In genomic region chr1:18234790-18235242, GRCh38 we compare ENCODE assay signal across 8 cellular contexts.
DNase-seq lines count a peak whose midpoint lies in the region; ATAC-seq, FAIRE-seq and TF ChIP-seq lines count a peak whose summit lies in the region.

No MANE protein-coding gene starts in this region.

- DNase-seq in BE2C (peak; percentile 69), GM12891 (ENCODE audit: insufficient read length, low spot score) (peak; percentile 27), NCI-H2171 treated with DMSO at 0.1 percent for 48 hours (lab: John Stamatoyannopoulos, UW) (peak; percentile 75), astrocyte (ENCODE audit: low read depth) (no peak), kidney epithelial cell (ENCODE audit: low read depth) (no peak), ureter (ENCODE audit: low spot score) (peak; percentile 47), GDM1 (lab: John Stamatoyannopoulos, UW) (no peak)

- H3K27me3 ChIP-seq in BE2C (no peaks in the 10 kb centered on the region), astrocyte (ENCODE audit: insufficient read depth, low read length) (no peaks in the 10 kb centered on the region), kidney epithelial cell (ENCODE audit: control insufficient read depth, insufficient read depth, low read length) (no peaks in the 10 kb centered on the region)

- no peak overlapping the region for H2AFZ ChIP-seq in astrocyte (ENCODE audit: low read depth, low read length)

- H3K9me3 ChIP-seq in BE2C (no peaks in the 10 kb centered on the region), astrocyte (ENCODE audit: insufficient read depth, low read depth, low read length) (peaks cover 3% of the 10 kb centered on the region)

- H3K36me3 Mint-ChIP-seq in astrocyte (ENCODE audit: low read depth, unreplicated experiment) = no peaks in the 10 kb centered on the region

- no peaks in the 10 kb centered on the region for H4K20me1 ChIP-seq in astrocyte (ENCODE audit: insufficient read depth, low read length)

- H3K4me2 ChIP-seq in astrocyte (ENCODE audit: low read length) = no peak overlapping the region

- peaks cover 17% of the 10 kb centered on the region for H3K9me3 Mint-ChIP-seq in astrocyte (ENCODE audit: unreplicated experiment)

- H3K4me1 ChIP-seq in BE2C (peaks cover 4% of the 10 kb centered on the region), astrocyte (ENCODE audit: insufficient read depth, low read length) (no peaks in the 10 kb centered on the region)

- H3K9ac ChIP-seq in astrocyte (ENCODE audit: low read length) = no peak overlapping the region

- TF ChIP-seq POLR2A in GM12891 (IDR thresholded peaks at IDR 0.05; ENCODE audit: low read depth, low read length) = no peak

- H3K27me3 Mint-ChIP-seq in astrocyte (ENCODE audit: low read depth, unreplicated experiment) = peaks cover 46% of the 10 kb centered on the region

- H3K79me2 ChIP-seq in astrocyte (ENCODE audit: insufficient read depth, low read length) = no peaks in the 10 kb centered on the region

- no peak overlapping the region for H3K27ac ChIP-seq in astrocyte (ENCODE audit: low read depth, low read length)

- TF ChIP-seq CTCF in BE2C (IDR thresholded peaks at IDR 0.05; ENCODE audit: low read depth, low read length) = peak; percentile 91
- TF ChIP-seq CTCF in astrocyte (IDR thresholded peaks at IDR 0.05; ENCODE audit: insufficient read depth, low read depth, low read length) = peak; percentile 57
- TF ChIP-seq CTCF in kidney epithelial cell (IDR thresholded peaks at IDR 0.05; ENCODE audit: insufficient read depth, low read length, poor library complexity, severe bottlenecking) = peak; percentile 65

- H3K36me3 ChIP-seq in BE2C (no peaks in the 10 kb centered on the region), astrocyte (ENCODE audit: insufficient read depth, low read length) (no peaks in the 10 kb centered on the region), kidney epithelial cell (ENCODE audit: control insufficient read depth, insufficient read depth, low read length) (no peaks in the 10 kb centered on the region)

- ATAC-seq in HG03025 (IDR thresholded peaks at IDR 0.05; ENCODE audit: low FRiP score, unreplicated experiment) = no peak

- no peak overlapping the region for H3K27ac Mint-ChIP-seq in astrocyte (ENCODE audit: unreplicated experiment)

- no peak overlapping the region for H3K4me3 Mint-ChIP-seq in astrocyte (ENCODE audit: unreplicated experiment)

- no peaks in the 10 kb centered on the region for H3K4me1 Mint-ChIP-seq in astrocyte (ENCODE audit: low read depth, unreplicated experiment)

- H3K4me3 ChIP-seq in BE2C (ENCODE audit: low read depth, low read length) = no peak overlapping the region; the same call in none of the 2 replicates
- H3K4me3 ChIP-seq in astrocyte (ENCODE audit: insufficient read depth, low read depth, low read length) = no peak overlapping the region
- H3K4me3 ChIP-seq in kidney epithelial cell (ENCODE audit: low read depth, low read length) = no peak overlapping the region

- FAIRE-seq in GM12891 (lab: Jason Lieb, UNC) (no peak), astrocyte (lab: Jason Lieb, UNC) (no peak)

TF ChIP-seq in GM12891, 5 proteins besides CTCF, POLR2A, EP300 and RAD21:
- TF ChIP-seq POU2F2 (IDR thresholded peaks at IDR 0.05; ENCODE audit: low read depth, low read length) (no peak), TAF1 (IDR thresholded peaks at IDR 0.05; ENCODE audit: low read depth, low read length) (no peak), PAX5 (IDR thresholded peaks at IDR 0.05; ENCODE audit: insufficient read depth, low read length, severe bottlenecking) (no peak), POLR2AphosphoS5 (IDR thresholded peaks at IDR 0.05; ENCODE audit: low read depth, low read length) (no peak), SPI1 (IDR thresholded peaks at IDR 0.05; ENCODE audit: low read depth, low read length) (no peak)

Comparison
In these comparisons a context has a peak if more than half of its experiments do, and no peak if none do; other contexts are left out.
1. DNase-seq: peak in BE2C (single experiment), GM12891 (single experiment), NCI-H2171 treated with DMSO at 0.1 percent for 48 hours (single experiment) and ureter (single experiment); none in astrocyte (single experiment), kidney epithelial cell (single experiment) and GDM1 (single experiment).
2. Peak in every context shown above with its lines, with median percentiles within 50 percentile points of each other: CTCF ChIP-seq.